ENCODE assay signal across 7 cellular contexts in the genomic region with DNA sequence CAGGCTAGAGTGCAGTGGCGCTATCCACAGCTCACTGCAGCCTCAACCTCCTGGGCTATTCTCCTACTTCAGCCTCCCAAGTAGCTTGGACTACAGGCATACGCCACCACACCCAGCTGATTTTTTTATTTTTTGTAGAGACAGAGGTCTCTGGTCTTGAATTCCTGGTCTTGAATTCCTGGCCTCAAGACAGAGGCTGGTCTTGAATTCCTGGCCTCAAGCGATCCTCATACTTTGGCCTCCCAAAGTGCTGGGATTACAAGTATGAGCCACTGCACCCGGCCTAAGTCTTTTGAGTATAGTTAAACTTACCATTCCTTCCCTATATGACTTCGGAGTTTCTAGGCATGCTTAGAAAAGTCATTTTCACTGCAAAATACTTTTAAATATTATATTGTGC.
"Had no signal": no experiment of that assay in that cellular context is flagged by ENCODE, and none has a peak within 500 bp of the region (broad histone marks: within the 10 kb centered on the region; RNA-seq: fewer than 3 reads in every experiment).

No MANE protein-coding gene starts in this region.

- FAIRE-seq: HTR-8/SVneo had no signal

- H3K4me3 ChIP-seq: K562 had no signal

- ATAC-seq: K562 had no signal

- H3K9me3 Mint-ChIP-seq: H9 had no signal

- H3K4me3 Mint-ChIP-seq: H9 had no signal

- DNase-seq: GOT3, H9, HCEC 1CT, IMR-90, KG1 had no signal
